In genomic region chr12:120639771-120640721, GRCh38 we compare ENCODE assay signal across 8 cellular contexts. TPM values are rescaled to one million over a fixed set of nuclear protein-coding genes. Genes with fewer than 3 reads are reported as not detected.
DNase-seq lines count a peak whose midpoint lies in the region; ATAC-seq and TF ChIP-seq lines count a peak whose summit lies in the region.

Gene CABP1, plus strand, starts transcription at chr12:120640626. Its CDS starts 60 bp downstream, at chr12:120640686.

- ATAC-seq in GM19438 (IDR thresholded peaks at IDR 0.05; ENCODE audit: low read depth, unreplicated experiment): peak; percentile 76
- no peak for ATAC-seq in lung (ENCODE audit: insufficient read depth, low FRiP score)

- H3K4me3 ChIP-seq in WERI-Rb-1 (ENCODE audit: low read depth, low read length) (peak within 1 kb of the TSS; percentile 40), mammary epithelial cell (replicated peaks in 1 of 3; ENCODE audit: insufficient read depth in 1 of 3, low read depth in 2 of 3, low read length in 3 of 3) (peak within 1 kb of the TSS in 2 of 3 experiments; percentile 32 to 39), lung (peak within 1 kb of the TSS; percentile 12)

- TF ChIP-seq CTCF in C4-2B (conservative IDR thresholded peaks at IDR 0.05) (peak; percentile 33), WERI-Rb-1 (IDR thresholded peaks at IDR 0.05; ENCODE audit: low read depth, low read length) (peak; percentile 46), mammary epithelial cell (conservative IDR thresholded peaks at IDR 0.05 in 1 of 2, IDR thresholded peaks at IDR 0.05 in 1 of 2; ENCODE audit: extremely low read depth in 1 of 2, insufficient read depth in 1 of 2, low read depth in 1 of 2, low read length in 2 of 2) (peak in 1 of 2 donors; percentile 17), lung (IDR thresholded peaks at IDR 0.05; ENCODE audit: control extremely low read depth, extremely low read depth) (no peak)

- WGBS in mammary epithelial cell (ENCODE audit: low coverage, missing lambda C conversion rate): 21% methylated on average over 13 of the region's 56 CpGs
- WGBS in lung, 2 donors: 6 to 7% methylated on average over 52 to 56 of the region's 56 CpGs

- dilution Hi-C loops in mammary epithelial cell (cut with HindIII; ENCODE audit: low sequenced_read_pairs): no loop called here

- BruUV-seq in mammary epithelial cell (replicated peaks; lab: Mats Ljungman, UMichigan): no TSS peak

- H4K20me1 ChIP-seq in mammary epithelial cell (ENCODE audit: insufficient read depth, low read length): no peaks in the 10 kb centered on the region

- H3K27ac ChIP-seq in C4-2B (no peak within 1 kb of the TSS), WERI-Rb-1 (no peak within 1 kb of the TSS), mammary epithelial cell (ENCODE audit: insufficient read depth, low read depth, low read length) (no peak within 1 kb of the TSS), lung (ENCODE audit: low read depth in 1 of 2, low read length in 1 of 2) (no peak within 1 kb of the TSS)

- H2AFZ ChIP-seq in mammary epithelial cell (ENCODE audit: low read depth, low read length): peak within 1 kb of the TSS; percentile 62

- peaks cover 54% of the 10 kb centered on the region for H3K27me3 ChIP-seq in WERI-Rb-1 (ENCODE audit: insufficient read depth, low read depth, severe bottlenecking)
- H3K27me3 ChIP-seq in mammary epithelial cell (ENCODE audit: insufficient read depth, low read length): peaks cover 11% of the 10 kb centered on the region
- peaks cover 18% of the 10 kb centered on the region for H3K27me3 ChIP-seq in lung (ENCODE audit: control insufficient read depth, insufficient read depth)

- in situ Hi-C loops in mammary epithelial cell (cut with MboI; ENCODE audit: low sequenced_read_pairs in 2 of 2): no loop called here

- CTCF ChIA-PET in mammary epithelial cell (lab: Charles Lee; ENCODE audit: low non-redundant PET): interaction anchor here (0.7 kb wide), 1 partner anchor 9 kb away, joined by 3 read pairs; no protein-coding TSS in a partner anchor

- H3K4me1 ChIP-seq in mammary epithelial cell (ENCODE audit: insufficient read depth, low read length) (peaks cover 6% of the 10 kb centered on the region), lung (ENCODE audit: control insufficient read depth in 2 of 2, insufficient read depth in 2 of 2, low read length in 2 of 2) (peaks cover 0 to 8% of the 10 kb centered on the region in 2 donors)

- intact Hi-C loops in mammary epithelial cell (cut with micrococcal nuclease): loop anchor here (10.0 kb wide), 1 partner anchor 285 kb away; no protein-coding TSS in a partner anchor

- H3K9me3 ChIP-seq in WERI-Rb-1 (ENCODE audit: severe bottlenecking): no peaks in the 10 kb centered on the region
- H3K9me3 ChIP-seq in mammary epithelial cell (replicated peaks; ENCODE audit: insufficient read depth, low read length): no peaks in the 10 kb centered on the region
- no peaks in the 10 kb centered on the region for H3K9me3 ChIP-seq in lung (ENCODE audit: control insufficient read depth in 2 of 2, insufficient read depth in 1 of 2, low read length in 1 of 2)

- H3K4me2 ChIP-seq in mammary epithelial cell (ENCODE audit: insufficient read depth, low read depth, low read length): peak within 1 kb of the TSS; percentile 95

- H3K9ac ChIP-seq in mammary epithelial cell (ENCODE audit: insufficient read depth, low read length): no peak within 1 kb of the TSS

- DNase-seq in HuH-7.5 (ENCODE audit: low spot score) (peak; percentile 59), WERI-Rb-1 (peak; percentile 51), mammary epithelial cell (no peak), lung (ENCODE audit: low spot score) (no peak), SKM-1 treated with dmso at 0.1 percent for 144 hours (lab: John Stamatoyannopoulos, UW; ENCODE audit: unreplicated experiment) (no peak)
- peak; percentile 60 to 61 for DNase-seq in stimulated activated CD8-positive, alpha-beta memory T cell treated with anti-CD3 and anti-CD28 coated beads, Interleukin-4, amount 100 ng/mL, for 4 hours (ENCODE audit: low read depth in 2 of 2, low spot score in 1 of 2)

- H3K79me2 ChIP-seq in mammary epithelial cell (ENCODE audit: insufficient read depth, low read length): no peaks in the 10 kb centered on the region

- H3K36me3 ChIP-seq in WERI-Rb-1: no peaks in the 10 kb centered on the region
- no peaks in the 10 kb centered on the region for H3K36me3 ChIP-seq in mammary epithelial cell (ENCODE audit: insufficient read depth, low read length)
- no peaks in the 10 kb centered on the region for H3K36me3 ChIP-seq in lung (ENCODE audit: control insufficient read depth in 2 of 2, insufficient read depth in 2 of 2, low read length in 2 of 2)

RNA-seq across cellular contexts. Expression of gene CABP1, which starts in this region (rescaled TPM):
- total RNA-seq in mammary epithelial cell (under 1 TPM in 1 of 2 donors, not detected in 1; 0.26 TPM), lung (under 1 TPM; 0.58 to 0.63 TPM)
- polyA plus RNA-seq in mammary epithelial cell (0.03 TPM), lung (under 1 TPM; 0.13 to 0.37 TPM)
- polyA minus RNA-seq in mammary epithelial cell: not detected

Comparison
In these comparisons a context has a peak if more than half of its experiments do, and no peak if none do; other contexts are left out.
1. DNase-seq: peak in HuH-7.5 (single experiment), WERI-Rb-1 (single experiment) and stimulated activated CD8-positive, alpha-beta memory T cell treated with anti-CD3 and anti-CD28 coated beads, Interleukin-4, amount 100 ng/mL, for 4 hours (2 of 2); none in mammary epithelial cell (single experiment), lung (single experiment) and SKM-1 treated with dmso at 0.1 percent for 144 hours (single experiment).
2. Peak in every context shown above with its lines, with median percentiles within 50 percentile points of each other: H3K4me3 ChIP-seq.